24 cellular contexts compared by ENCODE assay signal in the genomic region with DNA sequence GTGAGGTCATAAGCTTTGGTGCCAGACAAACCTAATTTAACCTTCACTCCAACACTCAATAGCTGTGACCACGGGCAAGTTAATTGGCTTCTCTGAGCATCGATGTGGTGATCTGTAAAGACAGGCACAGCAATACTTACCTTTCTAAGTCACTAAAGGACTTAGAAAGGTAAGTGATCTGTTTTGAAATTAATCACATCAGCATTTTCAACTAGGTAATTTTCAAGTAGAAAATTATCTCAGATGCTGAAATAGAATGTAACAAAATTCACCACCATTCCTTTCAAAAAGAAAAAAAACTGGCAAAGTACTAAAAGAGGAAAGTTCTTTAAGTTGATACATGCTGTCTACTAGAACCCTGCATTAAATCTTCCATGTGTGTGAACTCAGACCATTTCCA.
"Had no signal": no experiment of that assay in that cellular context is flagged by ENCODE, and none has a peak within 500 bp of the region (broad histone marks: within the 10 kb centered on the region; RNA-seq: fewer than 3 reads in every experiment).

No MANE protein-coding gene starts in this region.

- H3K9me3 ChIP-seq: SJCRH30 had no signal

- H3K4me3 ChIP-seq: PC-9, SJCRH30, SK-N-MC had no signal

- H3K27me3 ChIP-seq: SJCRH30 had no signal

- H2AFZ ChIP-seq: PC-9 had no signal

- H3K27ac ChIP-seq: KMS-11, PC-9, RWPE1, SJCRH30, SK-N-MC had no signal

- FAIRE-seq: RCC 7860 had no signal

- H3K4me2 ChIP-seq: KMS-11, PC-9 had no signal

- H3K36me3 ChIP-seq: SJCRH30 had no signal

- ATAC-seq: Panc1, Right ventricle myocardium inferior, SK-N-SH treated with all-trans-retinoic acid at 6 μM for 48 hours, T-cell, T-helper 17 cell had no signal

- H3K4me1 ChIP-seq: SJCRH30 had no signal

- H3K9ac ChIP-seq: KMS-11 had no signal

- DNase-seq: Karpas-422, MM.1S, MV-4-11, NCI-H1436, NCI-H146, NCI-H1694 treated with DMSO at 0.1 percent for 48 hours, NCI-H187 treated with DMSO at 0.1 percent for 48 hours, NCI-H2171 treated with DMSO at 0.1 percent for 48 hours, NCI-H2227 treated with DMSO at 0.1 percent for 48 hours, NCI-H446, NCI-H524 treated with DMSO at 0.1 percent for 48 hours, SHP77, SIG-M5, SJCRH30, T-cell, T-helper 17 cell had no signal
